ENCODE assay signal across 24 cellular contexts in genomic region chr2:236714061-236714460, GRCh38.
DNase-seq lines count a peak whose midpoint lies in the region; ATAC-seq, FAIRE-seq and TF ChIP-seq lines count a peak whose summit lies in the region.
"Had no signal": no experiment of that assay in that cellular context is flagged by ENCODE, and none has a peak within 500 bp of the region (broad histone marks: within the 10 kb centered on the region; RNA-seq: fewer than 3 reads in every experiment).

No MANE protein-coding gene starts in this region.

- H2BK5ac ChIP-seq in trophoblast cell (ENCODE audit: low read depth, low read length, poor library complexity): peak overlapping the region; percentile 91

- POLR2A ChIA-PET in A549 (lab: Yijun Ruan, JAX): no interaction called here

- H3K36me3 ChIP-seq in hepatocyte (replicated peaks; ENCODE audit: insufficient read depth, low read depth): no peaks in the 10 kb centered on the region
- no peaks in the 10 kb centered on the region for H3K36me3 ChIP-seq in trophoblast cell (ENCODE audit: control insufficient read depth in 1 of 2, insufficient read depth in 2 of 2, low read length in 2 of 2)
- no peaks in the 10 kb centered on the region for H3K36me3 ChIP-seq in aorta (ENCODE audit: control insufficient read depth in 1 of 2, insufficient read depth in 2 of 2, low read length in 1 of 2)
- H3K36me3 ChIP-seq: prostate gland, tibial nerve had no signal

- H3K27ac ChIP-seq in A549 (peak overlapping the region; percentile 10 to 87; a peak in 4 of 6 replicates), hepatocyte (peak overlapping the region; percentile 47), trophoblast cell (ENCODE audit: low read depth, low read length) (peak overlapping the region; percentile 91), aorta (ENCODE audit: low read depth in 1 of 2, low read length in 2 of 2) (no peak overlapping the region)
- H3K27ac ChIP-seq: epithelial cell of prostate, prostate gland had no signal

- peak in 1 of 2 experiments; percentile 14 for DNase-seq in A549 (ENCODE audit: low read depth in 1 of 2, low spot score in 1 of 2)
- peak; percentile 18 for DNase-seq in M059J (ENCODE audit: low read depth)
- DNase-seq in hepatocyte (ENCODE audit: low spot score): no peak
- no peak for DNase-seq in trophoblast cell
- no peak for DNase-seq in SIG-M5 treated with dmso at 0.1 percent for 504 hours (lab: John Stamatoyannopoulos, UW; ENCODE audit: unreplicated experiment)
- DNase-seq in activated naive CD4-positive, alpha-beta T cell treated with anti-CD3 and anti-CD28 coated beads, Interleukin-2, amount 50 U/mL, for 16 hours: no peak
- no peak for DNase-seq in aorta
- DNase-seq: activated B cell treated with CpG ODN at 0.5 μM for 24 hours; C1 segment of cervical spinal cord; Calu3; effector CD4-positive, alpha-beta T cell; HCEC 1CT; IMR-90; left cardiac atrium; mucosa of descending colon; NCI-H1105 treated with DMSO at 0.1 percent for 48 hours; NCI-H2029 treated with DMSO at 0.1 percent for 48 hours; NCI-H446 treated with DMSO at 0.1 percent for 48 hours; stimulated activated naive CD8-positive, alpha-beta T cell treated with anti-CD3 and anti-CD28 coated beads, Interleukin-15, amount 100 ng/mL, for 72 hours had no signal

- no peak for TF ChIP-seq POLR2A in A549 (IDR thresholded peaks at IDR 0.05; ENCODE audit: low read length)

- TF ChIP-seq CTCF in A549 (IDR thresholded peaks at IDR 0.05): no peak
- no peak for TF ChIP-seq CTCF in hepatocyte (IDR thresholded peaks at IDR 0.05; ENCODE audit: poor library complexity)

- H4K8ac ChIP-seq in trophoblast cell (ENCODE audit: low read depth, low read length): peak overlapping the region; percentile 74

- peaks cover 56% of the 10 kb centered on the region for H3K79me1 ChIP-seq in trophoblast cell (ENCODE audit: low read length)

- no peak overlapping the region for H3K9ac ChIP-seq in trophoblast cell (ENCODE audit: low read length)

- peak overlapping the region; percentile 86 for H2AK5ac ChIP-seq in trophoblast cell (ENCODE audit: low read length)

- H3K27me3 ChIP-seq in hepatocyte: no peaks in the 10 kb centered on the region
- no peaks in the 10 kb centered on the region for H3K27me3 ChIP-seq in trophoblast cell (ENCODE audit: insufficient read depth, low read length)
- H3K27me3 ChIP-seq in aorta (ENCODE audit: control insufficient read depth in 1 of 2, insufficient read depth in 2 of 2, low read length in 1 of 2): no peaks in the 10 kb centered on the region
- H3K27me3 ChIP-seq: tibial nerve had no signal

- peak overlapping the region; percentile 92 for H3K14ac ChIP-seq in trophoblast cell (ENCODE audit: low read length)

- no peak for TF ChIP-seq RAD21 in A549 (conservative IDR thresholded peaks at IDR 0.05 in 1 of 2, IDR thresholded peaks at IDR 0.05 in 1 of 2)

- H3K4me3 ChIP-seq in A549: no peak overlapping the region
- no peak overlapping the region for H3K4me3 ChIP-seq in hepatocyte
- no peak overlapping the region for H3K4me3 ChIP-seq in trophoblast cell (ENCODE audit: low read depth, low read length)
- H3K4me3 ChIP-seq in aorta (ENCODE audit: low read length in 2 of 2): no peak overlapping the region
- H3K4me3 ChIP-seq: mucosa of descending colon, prostate gland, tibial nerve had no signal

- H2BK120ac ChIP-seq in trophoblast cell (ENCODE audit: insufficient read depth, low read length, poor library complexity): peak overlapping the region; percentile 91

- H4K20me1 ChIP-seq in hepatocyte (ENCODE audit: insufficient read depth, poor library complexity, severe bottlenecking): no peaks in the 10 kb centered on the region

- intact Hi-C loops in aorta (cut with DNase I): no loop called here

- H3K18ac ChIP-seq in trophoblast cell (ENCODE audit: low read length): peak overlapping the region; percentile 96

- ATAC-seq in A549 (peak; percentile 37 to 38; a peak in 3 of 6 replicates), GM21723 (IDR thresholded peaks at IDR 0.05; ENCODE audit: unreplicated experiment) (no peak), aorta (ENCODE audit: low FRiP score) (no peak)
- ATAC-seq: left cardiac atrium; mucosa of descending colon; Right ventricle myocardium inferior; stimulated activated naive CD8-positive, alpha-beta T cell treated with anti-CD3 and anti-CD28 coated beads, Interleukin-15, amount 100 ng/mL, for 72 hours had no signal

- no peak overlapping the region for H3K23ac ChIP-seq in trophoblast cell (ENCODE audit: low read length)

- H3K79me2 ChIP-seq in hepatocyte: no peaks in the 10 kb centered on the region
- peaks cover 8% of the 10 kb centered on the region for H3K79me2 ChIP-seq in trophoblast cell (ENCODE audit: control insufficient read depth, insufficient read depth, low read length, poor library complexity)

- CTCF ChIA-PET in A549 (lab: Yijun Ruan, JAX): interaction anchor here (1.2 kb wide), 1 partner anchor 29 kb away, joined by 3 read pairs; no protein-coding TSS in a partner anchor

- peak overlapping the region; percentile 98 for H2BK12ac ChIP-seq in trophoblast cell (ENCODE audit: low read length)

- peak overlapping the region; percentile 98 for H4K91ac ChIP-seq in trophoblast cell (ENCODE audit: low read depth, low read length)

- no peaks in the 10 kb centered on the region for H3K9me3 ChIP-seq in A549
- H3K9me3 ChIP-seq in hepatocyte (ENCODE audit: low read depth): no peaks in the 10 kb centered on the region
- H3K9me3 ChIP-seq in trophoblast cell (ENCODE audit: insufficient read depth, low read depth, low read length): no peaks in the 10 kb centered on the region
- no peaks in the 10 kb centered on the region for H3K9me3 ChIP-seq in aorta (ENCODE audit: control insufficient read depth, low read length)
- H3K9me3 ChIP-seq: mucosa of descending colon, prostate gland, tibial nerve had no signal

- no peak for FAIRE-seq in A549 (lab: Jason Lieb, UNC)

- H2AFZ ChIP-seq in hepatocyte: no peak overlapping the region
- peak overlapping the region; percentile 8 for H2AFZ ChIP-seq in trophoblast cell (ENCODE audit: insufficient read depth, low read length, poor library complexity)

- no peaks in the 10 kb centered on the region for H3K9me2 ChIP-seq in hepatocyte (replicated peaks; ENCODE audit: insufficient read depth)

- no peak for TF ChIP-seq EP300 in A549 (IDR thresholded peaks at IDR 0.05)

- H3K4me1 ChIP-seq in A549 (peaks cover 38% of the 10 kb centered on the region), hepatocyte (ENCODE audit: insufficient read depth) (peaks cover 48% of the 10 kb centered on the region), trophoblast cell (ENCODE audit: control insufficient read depth in 1 of 2, insufficient read depth in 2 of 2, low read length in 2 of 2) (peaks cover 26 to 31% of the 10 kb centered on the region in 2 experiments), aorta (ENCODE audit: control insufficient read depth in 1 of 2, insufficient read depth in 2 of 2, low read length in 2 of 2) (peaks cover 0 to 4% of the 10 kb centered on the region in 2 donors)
- H3K4me1 ChIP-seq: prostate gland had no signal

- peak overlapping the region; percentile 66 for H3K4ac ChIP-seq in trophoblast cell (ENCODE audit: low read depth, low read length)

- no peak overlapping the region for H4K12ac ChIP-seq in trophoblast cell (ENCODE audit: low read depth, low read length)

- 50% methylated on average over 5 of the region's 5 CpGs for WGBS in A549 (ENCODE audit: missing lambda C conversion rate)
- 43% methylated on average over 5 of the region's 5 CpGs for WGBS in hepatocyte (ENCODE audit: low lambda C conversion rate, missing lambda C conversion rate)
- no CpG with 5 or more reads among the region's 5 CpGs for whole genome bisulfite sequencing in trophoblast cell (ENCODE audit: extremely low coverage, insufficient coverage, insufficient read length)
- 40 to 50% methylated on average over 5 of the region's 5 CpGs for WGBS in aorta, 2 donors

- no peak overlapping the region for H3K4me2 ChIP-seq in A549
- peak overlapping the region; percentile 42 for H3K4me2 ChIP-seq in hepatocyte
- H3K4me2 ChIP-seq in trophoblast cell (ENCODE audit: low read length): no peak overlapping the region

TF ChIP-seq in A549, 52 proteins besides CTCF, POLR2A, EP300 and RAD21 (continues in another document):
- TF ChIP-seq REST (IDR thresholded peaks at IDR 0.05): no peak
- no peak for TF ChIP-seq FOSB (CRISPR knock-in tag; IDR thresholded peaks at IDR 0.05)
- TF ChIP-seq HES2 (IDR thresholded peaks at IDR 0.05): no peak
- no peak for TF ChIP-seq MYC (IDR thresholded peaks at IDR 0.05; ENCODE audit: borderline replicate concordance, low read length)
- no peak for TF ChIP-seq RCOR1 (IDR thresholded peaks at IDR 0.05; ENCODE audit: low read depth, low read length)
- no peak for TF ChIP-seq EHF (CRISPR knock-in tag; IDR thresholded peaks at IDR 0.05)
- TF ChIP-seq GATA3 (IDR thresholded peaks at IDR 0.05; ENCODE audit: borderline replicate concordance): no peak
- no peak for TF ChIP-seq KDM1A (IDR thresholded peaks at IDR 0.05; ENCODE audit: low read depth)
- no peak for TF ChIP-seq MAFK (IDR thresholded peaks at IDR 0.05; ENCODE audit: partially characterized antibody)
- no peak for TF ChIP-seq EHMT2 (IDR thresholded peaks at IDR 0.05; ENCODE audit: low read depth)

Comparison
In these comparisons a context has a peak if more than half of its experiments do, and no peak if none do; other contexts are left out.
1. ATAC-seq: peak in A549 (2 of 2); none in GM21723 (single experiment) and aorta (single experiment).
2. H3K27ac ChIP-seq: peak in A549 (2 of 2), hepatocyte (single experiment) and trophoblast cell (single experiment); none in aorta (0 of 2).